ENCODE assay signal across 17 cellular contexts in genomic region chr5:129917224-129917623, GRCh38. TPM values are rescaled to one million over a fixed set of nuclear protein-coding genes. Genes with fewer than 3 reads are reported as not detected.
DNase-seq lines count a peak whose midpoint lies in the region; ATAC-seq and TF ChIP-seq lines count a peak whose summit lies in the region.
"Had no signal": no experiment of that assay in that cellular context is flagged by ENCODE, and none has a peak within 500 bp of the region (broad histone marks: within the 10 kb centered on the region; RNA-seq: fewer than 3 reads in every experiment).

No MANE protein-coding gene starts in this region.

- no peaks in the 10 kb centered on the region for H3K79me2 ChIP-seq in PC-3 (ENCODE audit: low read length)

- POLR2A ChIA-PET in PC-3 (lab: Charles Lee; ENCODE audit: unreplicated experiment), result interaction anchor here (0.6 kb wide), 1 partner anchor 1079 kb away, joined by 4 read pairs; no protein-coding TSS in a partner anchor
- POLR2A ChIA-PET in activated CD4-positive, alpha-beta memory T cell treated with anti-CD3 and anti-CD28 coated beads, Interleukin-2, amount 10 ng/mL, durations not matched to agents 7 days and 5 days (lab: Charles Lee), result no interaction called here

- no peaks in the 10 kb centered on the region for H3K27me3 ChIP-seq in PC-3 (ENCODE audit: low read length)
- H3K27me3 ChIP-seq in foreskin keratinocyte, result no peaks in the 10 kb centered on the region

- H3K4me3 ChIP-seq in AG10803 (ENCODE audit: low read length) (no peak overlapping the region), PC-3 (ENCODE audit: low read length) (no peak overlapping the region), epithelial cell of esophagus (ENCODE audit: low read length) (no peak overlapping the region)
- H3K4me3 ChIP-seq: PC-9 had no signal

- no peaks in the 10 kb centered on the region for H3K9me3 ChIP-seq in PC-3 (ENCODE audit: low read length)

- H4K20me1 ChIP-seq in PC-3 (ENCODE audit: low read length), result no peaks in the 10 kb centered on the region

- no peaks in the 10 kb centered on the region for H3K9me2 ChIP-seq in PC-3 (replicated peaks; ENCODE audit: low read length)

- H3K4me1 ChIP-seq in PC-3 (ENCODE audit: insufficient read depth, low read length), result no peaks in the 10 kb centered on the region
- H3K4me1 ChIP-seq in foreskin keratinocyte, result no peaks in the 10 kb centered on the region

- no peak overlapping the region for H2AFZ ChIP-seq in PC-3 (ENCODE audit: low read length)
- H2AFZ ChIP-seq: PC-9 had no signal

- peaks cover 2% of the 10 kb centered on the region for H3K27me3 Mint-ChIP-seq in activated CD4-positive, alpha-beta memory T cell treated with anti-CD3 and anti-CD28 coated beads, Interleukin-2, amount 10 ng/mL, durations not matched to agents 7 days and 5 days

- no peak overlapping the region for H3K27ac Mint-ChIP-seq in activated CD4-positive, alpha-beta memory T cell treated with anti-CD3 and anti-CD28 coated beads, Interleukin-2, amount 10 ng/mL, durations not matched to agents 7 days and 5 days
- H3K27ac Mint-ChIP-seq: CD8-positive, alpha-beta T cell had no signal

- H3K4me1 Mint-ChIP-seq in activated CD4-positive, alpha-beta memory T cell treated with anti-CD3 and anti-CD28 coated beads, Interleukin-2, amount 10 ng/mL, durations not matched to agents 7 days and 5 days, result no peaks in the 10 kb centered on the region

- H3K9ac ChIP-seq in PC-3 (ENCODE audit: low read length), result no peak overlapping the region

- BruUV-seq in PC-3 (replicated peaks; lab: Mats Ljungman, UMichigan), result no TSS peak

- H3K36me3 Mint-ChIP-seq in activated CD4-positive, alpha-beta memory T cell treated with anti-CD3 and anti-CD28 coated beads, Interleukin-2, amount 10 ng/mL, durations not matched to agents 7 days and 5 days (ENCODE audit: low read depth), result no peaks in the 10 kb centered on the region
- H3K36me3 Mint-ChIP-seq: CD8-positive, alpha-beta T cell had no signal

- H3K36me3 ChIP-seq in PC-3 (ENCODE audit: low read depth, low read length), result no peaks in the 10 kb centered on the region

- intact Hi-C loops in PC-3 (cut with micrococcal nuclease), result no loop called here

- H3K4me3 Mint-ChIP-seq in activated CD4-positive, alpha-beta memory T cell treated with anti-CD3 and anti-CD28 coated beads, Interleukin-2, amount 10 ng/mL, durations not matched to agents 7 days and 5 days, result no peak overlapping the region
- H3K4me3 Mint-ChIP-seq: CD8-positive, alpha-beta T cell had no signal

- ATAC-seq in PC-3, result peak; percentile 29; the same call in 1 of the 2 replicates
- no peak for ATAC-seq in foreskin keratinocyte
- ATAC-seq: CD8-positive, alpha-beta T cell had no signal

- H3F3A ChIP-seq in PC-3 (ENCODE audit: low read length, unreplicated experiment), result no peaks in the 10 kb centered on the region

- H3K9me3 Mint-ChIP-seq in activated CD4-positive, alpha-beta memory T cell treated with anti-CD3 and anti-CD28 coated beads, Interleukin-2, amount 10 ng/mL, durations not matched to agents 7 days and 5 days, result no peaks in the 10 kb centered on the region
- H3K9me3 Mint-ChIP-seq: CD8-positive, alpha-beta T cell had no signal

- H3K27ac ChIP-seq in PC-3 (ENCODE audit: low read length), result no peak overlapping the region
- no peak overlapping the region for H3K27ac ChIP-seq in foreskin keratinocyte
- H3K27ac ChIP-seq: PC-9, RWPE1 had no signal

- H3K4me2 ChIP-seq in PC-3 (ENCODE audit: low read length), result no peak overlapping the region
- H3K4me2 ChIP-seq: PC-9 had no signal

- CTCF ChIA-PET in PC-3 (lab: Charles Lee), result no interaction called here
- CTCF ChIA-PET in activated CD4-positive, alpha-beta memory T cell treated with anti-CD3 and anti-CD28 coated beads, Interleukin-2, amount 10 ng/mL, durations not matched to agents 7 days and 5 days (lab: Charles Lee), result no interaction called here

- TF ChIP-seq CTCF in AG10803 (conservative IDR thresholded peaks at IDR 0.05; ENCODE audit: low read length) (no peak), PC-3 (conservative IDR thresholded peaks at IDR 0.05; ENCODE audit: low read depth, low read length) (no peak), epithelial cell of esophagus (IDR thresholded peaks at IDR 0.05; ENCODE audit: insufficient read depth, low read depth, low read length, missing control alignments) (no peak), foreskin keratinocyte (conservative IDR thresholded peaks at IDR 0.05) (no peak)

- DNase-seq in AG10803 (ENCODE audit: low read depth) (peak; percentile 17), PC-3 (no peak), epithelial cell of esophagus (ENCODE audit: low read depth) (peak; percentile 44), foreskin keratinocyte (peak; percentile 14 to 33), SW 1271 (lab: John Stamatoyannopoulos, UW) (no peak), NCI-H2081 (lab: John Stamatoyannopoulos, UW) (no peak)
- DNase-seq in activated CD4-positive, alpha-beta memory T cell treated with anti-CD3 and anti-CD28 coated beads, Interleukin-2, amount 10 ng/mL, durations not matched to agents 7 days and 5 days, result no peak
- DNase-seq in activated CD8-positive, alpha-beta memory T cell treated with anti-CD3 and anti-CD28 coated beads, Interleukin-2, amount 50 U/mL, for 48 hours, result no peak
- DNase-seq: 8988T; CD8-positive, alpha-beta T cell; DMS53; NCI-H1417; NCI-H187 treated with DMSO at 0.1 percent for 48 hours; NCI-H345; NCI-H524 treated with DMSO at 0.1 percent for 48 hours; PC-9 had no signal

RNA-seq across cellular contexts. Expression of gene CHSY3, which starts 13.0 kb away (rescaled TPM):
- total RNA-seq in PC-3 (2014; rRNA removed) (1.7 and 1.8 TPM in 2 replicates), foreskin keratinocyte (0.78 and 1.1 TPM in 2 replicates)
- 0.26 and 0.32 TPM in 2 replicates for polyA plus RNA-seq in foreskin keratinocyte
- not detected for total RNA-seq in activated CD4-positive, alpha-beta memory T cell treated with anti-CD3 and anti-CD28 coated beads, Interleukin-2, amount 10 ng/mL, durations not matched to agents 7 days and 5 days
- total RNA-seq: CD8-positive, alpha-beta T cell had no signal

Comparison
In these comparisons a context has a peak if more than half of its experiments do, and no peak if none do; other contexts are left out.
1. DNase-seq: peak in AG10803 (single experiment), epithelial cell of esophagus (single experiment) and foreskin keratinocyte (2 of 2); none in PC-3 (single experiment), SW 1271 (0 of 2), NCI-H2081 (0 of 2), activated CD4-positive, alpha-beta memory T cell treated with anti-CD3 and anti-CD28 coated beads, Interleukin-2, amount 10 ng/mL, durations not matched to agents 7 days and 5 days (single experiment) and activated CD8-positive, alpha-beta memory T cell treated with anti-CD3 and anti-CD28 coated beads, Interleukin-2, amount 50 U/mL, for 48 hours (single experiment).